Comparison of ENCODE assay signal across 10 cellular contexts in genomic region chr10:24382596-24382978, GRCh38.
DNase-seq lines count a peak whose midpoint lies in the region; ATAC-seq and TF ChIP-seq lines count a peak whose summit lies in the region.
"Had no signal": no experiment of that assay in that cellular context is flagged by ENCODE, and none has a peak within 500 bp of the region (broad histone marks: within the 10 kb centered on the region; RNA-seq: fewer than 3 reads in every experiment).

No MANE protein-coding gene starts in this region.

- H2BK5ac ChIP-seq in mesendoderm (ENCODE audit: low read length): peak overlapping the region; percentile 90

- no peaks in the 10 kb centered on the region for H3K36me3 ChIP-seq in Panc1 (ENCODE audit: control insufficient read depth, insufficient read depth, low read length)
- no peaks in the 10 kb centered on the region for H3K36me3 ChIP-seq in mesendoderm (ENCODE audit: control insufficient read depth, insufficient read depth, low read length)
- H3K36me3 ChIP-seq: right lobe of liver had no signal

- H3K4me1 ChIP-seq in Panc1 (ENCODE audit: control insufficient read depth, insufficient read depth, low read length) (peaks cover 2% of the 10 kb centered on the region; the same call in 1 of the 2 replicates), mesendoderm (ENCODE audit: control insufficient read depth, low read depth, low read length) (peaks cover 3% of the 10 kb centered on the region)
- H3K4me1 ChIP-seq: right lobe of liver had no signal

- H3K18ac ChIP-seq in mesendoderm (ENCODE audit: low read length): peak overlapping the region; percentile 78

- no peak overlapping the region for H4K5ac ChIP-seq in mesendoderm (ENCODE audit: low read length)

- H3K27ac ChIP-seq in Panc1 (ENCODE audit: low read length): peak overlapping the region; percentile 74
- H3K27ac ChIP-seq in mesendoderm (ENCODE audit: low read depth, low read length): peak overlapping the region; percentile 70
- H3K27ac ChIP-seq: right lobe of liver had no signal

- in situ Hi-C loops in Caki2 (cut with HindIII; ENCODE audit: low pct_unique_long_range_greater_than_20kb, low sequenced_read_pairs): no loop called here
- in situ Hi-C loops in Panc1 (cut with HindIII; ENCODE audit: low pct_unique_long_range_greater_than_20kb, low sequenced_read_pairs): no loop called here

- no peak overlapping the region for H3K9ac ChIP-seq in mesendoderm (ENCODE audit: low read length)

- WGBS in mesendoderm (ENCODE audit: extremely low coverage, insufficient coverage, low lambda C conversion rate): no CpG with 5 or more reads among the region's 3 CpGs

- no peak overlapping the region for H2BK15ac ChIP-seq in mesendoderm (replicated peaks; ENCODE audit: low read depth)

- intact Hi-C loops in Panc1 (cut with micrococcal nuclease; ENCODE audit: unreplicated experiment): no loop called here

- no peak overlapping the region for H4K8ac ChIP-seq in mesendoderm (ENCODE audit: low read depth, low read length)

- no peak overlapping the region for H3K4ac ChIP-seq in mesendoderm (ENCODE audit: low read depth, low read length)

- TF ChIP-seq CTCF in Panc1 (IDR thresholded peaks at IDR 0.05): no peak

- BruUV-seq in Panc1 (replicated peaks; lab: Mats Ljungman, UMichigan): no TSS peak

- H3K56ac ChIP-seq in mesendoderm (ENCODE audit: low read length): peak overlapping the region; percentile 79

- DNase-seq in Caki2 (ENCODE audit: low read depth) (peak; percentile 25), Panc1 (ENCODE audit: low read depth, low spot score) (no peak), mesendoderm (no peak), DMS 273 (lab: John Stamatoyannopoulos, UW; ENCODE audit: unreplicated experiment) (no peak), NCI-H226 (no peak), NCI-H2107 treated with DMSO at 0.1 percent for 48 hours (lab: John Stamatoyannopoulos, UW; ENCODE audit: unreplicated experiment) (no peak)
- DNase-seq: right lobe of liver; stimulated activated naive CD4-positive, alpha-beta T cell treated with Interleukin-2 at 50 U/mL for 16 hours had no signal

- H2BK120ac ChIP-seq in mesendoderm (ENCODE audit: low read depth, low read length): no peak overlapping the region

- POLR2A ChIA-PET in Panc1 (lab: Charles Lee): no interaction called here

- peak overlapping the region; percentile 90 for H2AK5ac ChIP-seq in mesendoderm (ENCODE audit: low read length)

- no peaks in the 10 kb centered on the region for H3K9me3 ChIP-seq in Panc1 (ENCODE audit: control insufficient read depth, insufficient read depth, low read depth, low read length)
- H3K9me3 ChIP-seq: right lobe of liver had no signal

- H3K79me2 ChIP-seq in mesendoderm (ENCODE audit: control insufficient read depth, insufficient read depth, low read length): no peaks in the 10 kb centered on the region

- CTCF ChIA-PET in Panc1 (lab: Charles Lee): no interaction called here

- no peaks in the 10 kb centered on the region for H3K27me3 ChIP-seq in Panc1 (ENCODE audit: control insufficient read depth, insufficient read depth, low read length)
- no peaks in the 10 kb centered on the region for H3K27me3 ChIP-seq in mesendoderm (ENCODE audit: insufficient read depth, low read length, poor library complexity)
- H3K27me3 ChIP-seq: right lobe of liver had no signal

- H3K4me3 ChIP-seq in Panc1 (ENCODE audit: low read depth in 2 of 2, low read length in 2 of 2) (no peak overlapping the region), mesendoderm (ENCODE audit: low read length) (no peak overlapping the region)
- H3K4me3 ChIP-seq: right lobe of liver had no signal

- no peak overlapping the region for H3K23ac ChIP-seq in mesendoderm (ENCODE audit: low read length)

- H3K4me2 ChIP-seq in mesendoderm (ENCODE audit: low read length): no peak overlapping the region

- H3K79me1 ChIP-seq in mesendoderm (ENCODE audit: low read length): no peaks in the 10 kb centered on the region

- ATAC-seq in GM18868 (IDR thresholded peaks at IDR 0.05; ENCODE audit: unreplicated experiment): peak; percentile 36
- no peak for ATAC-seq in Panc1
- ATAC-seq in HG03280 (IDR thresholded peaks at IDR 0.05; ENCODE audit: unreplicated experiment): no peak
